17 cellular contexts compared by ENCODE assay signal in the genomic region with DNA sequence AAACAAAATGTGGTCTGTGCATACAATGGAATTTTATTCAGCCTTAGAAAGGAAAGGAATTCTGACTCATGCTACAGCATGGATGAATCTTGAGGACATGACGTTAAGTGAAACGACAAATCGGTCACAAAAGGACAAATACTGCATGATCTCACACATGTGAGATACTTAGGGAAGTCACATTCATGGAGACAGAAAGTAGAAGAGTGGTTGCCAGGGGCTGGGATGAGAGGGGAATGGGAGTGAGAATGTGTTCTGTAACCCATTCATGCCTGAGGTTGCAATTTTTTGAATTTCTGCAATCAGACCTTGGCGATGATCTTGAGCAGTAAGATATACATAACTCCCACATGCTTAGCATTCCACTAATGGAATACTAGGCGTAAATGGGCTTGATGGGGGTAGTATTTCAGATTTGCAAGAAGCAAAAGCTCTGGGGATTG. TPM values are rescaled to one million over a fixed set of nuclear protein-coding genes. Genes with fewer than 3 reads are reported as not detected.
DNase-seq lines count a peak whose midpoint lies in the region; ATAC-seq and TF ChIP-seq lines count a peak whose summit lies in the region.
"Had no signal": no experiment of that assay in that cellular context is flagged by ENCODE, and none has a peak within 500 bp of the region (broad histone marks: within the 10 kb centered on the region; RNA-seq: fewer than 3 reads in every experiment).

No MANE protein-coding gene starts in this region.

- POLR2A ChIA-PET in MCF 10A (lab: Yijun Ruan, JAX) = no interaction called here

- H3K4me1 ChIP-seq in mammary epithelial cell (ENCODE audit: insufficient read depth, low read length) (peaks cover 88% of the 10 kb centered on the region), skeletal muscle satellite cell (ENCODE audit: control insufficient read depth, insufficient read depth, low read length) (peaks cover 93% of the 10 kb centered on the region)

- peak; percentile 56 for DNase-seq in mammary epithelial cell
- no peak for DNase-seq in MCF 10A (ENCODE audit: unreplicated experiment)
- peak; percentile 83 for DNase-seq in astrocyte of the spinal cord (ENCODE audit: low read depth, low spot score)
- peak; percentile 84 for DNase-seq in iris pigment epithelial cell (ENCODE audit: low read depth)
- DNase-seq in anterior cingulate cortex (lab: John Stamatoyannopoulos, UW) = no peak
- DNase-seq in stimulated activated effector memory CD8-positive, alpha-beta T cell treated with anti-CD3 and anti-CD28 coated beads, Interleukin-12 subunit alpha, Interleukin-12 subunit beta, amount 100 ng/mL, for 72 hours (ENCODE audit: low spot score in 2 of 2) = no peak
- DNase-seq: activated CD4-positive, alpha-beta T cell treated with anti-CD3 and anti-CD28 coated beads for 4 hours; activated T-cell treated with anti-CD3 and anti-CD28 coated beads, Interleukin-2, amount 50 U/mL, for 1 hour; CD4-positive, alpha-beta memory T cell; head of caudate nucleus; NCI-H1436; NCI-H524 had no signal

- H3K27me3 ChIP-seq in mammary epithelial cell (ENCODE audit: insufficient read depth, low read length) (no peaks in the 10 kb centered on the region), skeletal muscle satellite cell (ENCODE audit: control insufficient read depth, insufficient read depth, low read length) (no peaks in the 10 kb centered on the region)

- H3K27ac Mint-ChIP-seq in MCF 10A (ENCODE audit: low read depth, unreplicated experiment) = no peak overlapping the region
- no peak overlapping the region for H3K27ac Mint-ChIP-seq in stimulated activated effector memory CD8-positive, alpha-beta T cell treated with anti-CD3 and anti-CD28 coated beads, Interleukin-12 subunit alpha, Interleukin-12 subunit beta, amount 100 ng/mL, for 72 hours
- H3K27ac Mint-ChIP-seq: CD4-positive, alpha-beta memory T cell; natural killer cell treated with Interleukin-12 subunit alpha and Interleukin-12 subunit beta and Interleukin-15 and Interleukin-18, amount 100 ng/mL, for 72 hours had no signal

- H3K4me3 ChIP-seq in mammary epithelial cell (replicated peaks in 1 of 3; ENCODE audit: insufficient read depth in 1 of 3, low read depth in 2 of 3, low read length in 3 of 3) (no peak overlapping the region), astrocyte of the spinal cord (ENCODE audit: low read depth, low read length) (no peak overlapping the region), skeletal muscle satellite cell (ENCODE audit: low read length) (no peak overlapping the region)
- H3K4me3 ChIP-seq: smooth muscle cell had no signal

- dilution Hi-C loops in mammary epithelial cell (cut with HindIII; ENCODE audit: low sequenced_read_pairs) = loop anchor here (5.0 kb wide), 2 partner anchors 80 to 145 kb away; no protein-coding TSS in a partner anchor

- H3K4me2 ChIP-seq in mammary epithelial cell (ENCODE audit: insufficient read depth, low read depth, low read length) (peak overlapping the region; percentile 46), skeletal muscle satellite cell (ENCODE audit: low read length) (no peak overlapping the region)
- H3K4me2 ChIP-seq: smooth muscle cell had no signal

- no peaks in the 10 kb centered on the region for H3K9me3 Mint-ChIP-seq in MCF 10A (ENCODE audit: unreplicated experiment)
- no peaks in the 10 kb centered on the region for H3K9me3 Mint-ChIP-seq in stimulated activated effector memory CD8-positive, alpha-beta T cell treated with anti-CD3 and anti-CD28 coated beads, Interleukin-12 subunit alpha, Interleukin-12 subunit beta, amount 100 ng/mL, for 72 hours
- H3K9me3 Mint-ChIP-seq: CD4-positive, alpha-beta memory T cell; natural killer cell treated with Interleukin-12 subunit alpha and Interleukin-12 subunit beta and Interleukin-15 and Interleukin-18, amount 100 ng/mL, for 72 hours had no signal

- in situ Hi-C loops in mammary epithelial cell (cut with MboI; ENCODE audit: low sequenced_read_pairs in 2 of 2) (loop anchor here (5.0 to 10.0 kb wide), 2 partner anchors 140 to 158 kb away; no protein-coding TSS in a partner anchor), astrocyte of the spinal cord (cut with HindIII; ENCODE audit: low sequenced_read_pairs) (no loop called here)

- intact Hi-C loops in mammary epithelial cell (cut with micrococcal nuclease) (loop anchor here (2.0 kb wide), 1 partner anchor 20 kb away; no protein-coding TSS in a partner anchor), MCF 10A (cut with micrococcal nuclease) (no loop called here)

- no peak overlapping the region for H3K4me3 Mint-ChIP-seq in MCF 10A (ENCODE audit: unreplicated experiment)
- H3K4me3 Mint-ChIP-seq in stimulated activated effector memory CD8-positive, alpha-beta T cell treated with anti-CD3 and anti-CD28 coated beads, Interleukin-12 subunit alpha, Interleukin-12 subunit beta, amount 100 ng/mL, for 72 hours = no peak overlapping the region
- H3K4me3 Mint-ChIP-seq: CD4-positive, alpha-beta memory T cell; natural killer cell treated with Interleukin-12 subunit alpha and Interleukin-12 subunit beta and Interleukin-15 and Interleukin-18, amount 100 ng/mL, for 72 hours had no signal

- no peak overlapping the region for H3K9ac ChIP-seq in mammary epithelial cell (ENCODE audit: insufficient read depth, low read length)
- peak overlapping the region; percentile 59 for H3K9ac ChIP-seq in skeletal muscle satellite cell (ENCODE audit: low read depth, low read length)

- TF ChIP-seq CTCF in mammary epithelial cell (conservative IDR thresholded peaks at IDR 0.05 in 1 of 2, IDR thresholded peaks at IDR 0.05 in 1 of 2; ENCODE audit: extremely low read depth in 1 of 2, insufficient read depth in 1 of 2, low read depth in 1 of 2, low read length in 2 of 2) (no peak), MCF 10A (IDR thresholded peaks at IDR 0.05; ENCODE audit: unreplicated experiment) (no peak), astrocyte of the spinal cord (IDR thresholded peaks at IDR 0.05; ENCODE audit: low read depth, low read length) (no peak)

- CTCF ChIA-PET in mammary epithelial cell (lab: Charles Lee; ENCODE audit: low non-redundant PET) = no interaction called here
- CTCF ChIA-PET in MCF 10A (lab: Yijun Ruan, JAX) = interaction anchor here (0.7 to 2.0 kb wide), 4 partner anchors 8 to 142 kb away, joined by 4 to 6 read pairs (median 6); no protein-coding TSS in a partner anchor

- peaks cover 95% of the 10 kb centered on the region for H3K79me2 ChIP-seq in mammary epithelial cell (ENCODE audit: insufficient read depth, low read length)

- no peak for ATAC-seq in HG02678 (IDR thresholded peaks at IDR 0.05; ENCODE audit: unreplicated experiment)
- no peak for ATAC-seq in stimulated activated effector memory CD8-positive, alpha-beta T cell treated with anti-CD3 and anti-CD28 coated beads, Interleukin-12 subunit alpha, Interleukin-12 subunit beta, amount 100 ng/mL, for 72 hours
- ATAC-seq: natural killer cell treated with Interleukin-12 subunit alpha and Interleukin-12 subunit beta and Interleukin-15 and Interleukin-18, amount 100 ng/mL, for 72 hours had no signal

- H3K36me3 ChIP-seq in mammary epithelial cell (ENCODE audit: insufficient read depth, low read length) (peaks cover 46% of the 10 kb centered on the region), skeletal muscle satellite cell (ENCODE audit: insufficient read depth, low read length) (peaks cover 90% of the 10 kb centered on the region)

- H3K9me3 ChIP-seq in mammary epithelial cell (replicated peaks; ENCODE audit: insufficient read depth, low read length) (no peaks in the 10 kb centered on the region), skeletal muscle satellite cell (replicated peaks; ENCODE audit: low read length) (no peaks in the 10 kb centered on the region)

- peak overlapping the region; percentile 38 for H3K27ac ChIP-seq in mammary epithelial cell (ENCODE audit: insufficient read depth, low read depth, low read length)
- H3K27ac ChIP-seq: 22Rv1 had no signal

- H2AFZ ChIP-seq in mammary epithelial cell (ENCODE audit: low read depth, low read length) = no peak overlapping the region

- H4K20me1 ChIP-seq in mammary epithelial cell (ENCODE audit: insufficient read depth, low read length) = no peaks in the 10 kb centered on the region

- H3K27me3 Mint-ChIP-seq in MCF 10A (ENCODE audit: insufficient read depth, unreplicated experiment) = no peaks in the 10 kb centered on the region
- H3K27me3 Mint-ChIP-seq: CD4-positive, alpha-beta memory T cell; natural killer cell treated with Interleukin-12 subunit alpha and Interleukin-12 subunit beta and Interleukin-15 and Interleukin-18, amount 100 ng/mL, for 72 hours had no signal

- 20% methylated on average over 5 of the region's 5 CpGs for WGBS in mammary epithelial cell (ENCODE audit: low coverage, missing lambda C conversion rate)

- H3K36me3 Mint-ChIP-seq in MCF 10A (ENCODE audit: insufficient read depth, unreplicated experiment) = peaks cover 94% of the 10 kb centered on the region
- no peaks in the 10 kb centered on the region for H3K36me3 Mint-ChIP-seq in stimulated activated effector memory CD8-positive, alpha-beta T cell treated with anti-CD3 and anti-CD28 coated beads, Interleukin-12 subunit alpha, Interleukin-12 subunit beta, amount 100 ng/mL, for 72 hours
- H3K36me3 Mint-ChIP-seq: CD4-positive, alpha-beta memory T cell; natural killer cell treated with Interleukin-12 subunit alpha and Interleukin-12 subunit beta and Interleukin-15 and Interleukin-18, amount 100 ng/mL, for 72 hours had no signal

- H3K4me1 Mint-ChIP-seq in MCF 10A (ENCODE audit: insufficient read depth, unreplicated experiment) = peaks cover 10% of the 10 kb centered on the region
- H3K4me1 Mint-ChIP-seq in stimulated activated effector memory CD8-positive, alpha-beta T cell treated with anti-CD3 and anti-CD28 coated beads, Interleukin-12 subunit alpha, Interleukin-12 subunit beta, amount 100 ng/mL, for 72 hours = peaks cover 26% of the 10 kb centered on the region

- BruUV-seq in mammary epithelial cell (replicated peaks; lab: Mats Ljungman, UMichigan) (TSS peak; percentile 90), MCF 10A (replicated peaks; lab: Mats Ljungman, UMichigan) (no TSS peak)

RNA-seq across cellular contexts. Expression of gene FHL2, which starts 22.0 kb away (rescaled TPM):
- total RNA-seq in mammary epithelial cell (100 to 1,000 TPM; 158 to 363 TPM), MCF 10A (2022) (77.3 and 93.2 TPM in 2 replicates)
- 280 TPM for polyA plus RNA-seq in mammary epithelial cell
- 170 TPM for polyA minus RNA-seq in mammary epithelial cell
- 117 and 154 TPM in 2 replicates for total RNA-seq in skeletal muscle satellite cell (2012; rRNA removed)

RNA-seq across cellular contexts. Expression of gene C2orf49, which starts 39.5 kb away (rescaled TPM):
- total RNA-seq in mammary epithelial cell (10 to 100 TPM; 16.5 TPM), MCF 10A (2022) (24.2 and 24.5 TPM in 2 replicates)
- 8.7 TPM for polyA plus RNA-seq in mammary epithelial cell
- polyA minus RNA-seq in mammary epithelial cell = 8.0 TPM
- total RNA-seq in skeletal muscle satellite cell (2012; rRNA removed) = 14.0 and 16.5 TPM in 2 replicates

RNA-seq across cellular contexts. Expression of gene TGFBRAP1, which starts 47.3 kb away (rescaled TPM):
- total RNA-seq in mammary epithelial cell (10 to 100 TPM; 24.6 to 44.8 TPM), MCF 10A (2022) (16.8 and 19.3 TPM in 2 replicates)
- polyA plus RNA-seq in mammary epithelial cell = 9.8 TPM
- polyA minus RNA-seq in mammary epithelial cell = 19.2 TPM
- total RNA-seq in skeletal muscle satellite cell (2012; rRNA removed) = 14.2 and 14.4 TPM in 2 replicates

Comparison
In these comparisons a context has a peak if more than half of its experiments do, and no peak if none do; other contexts are left out.
1. DNase-seq: peak in mammary epithelial cell (single experiment), astrocyte of the spinal cord (single experiment) and iris pigment epithelial cell (single experiment); none in MCF 10A (single experiment), anterior cingulate cortex (0 of 58) and stimulated activated effector memory CD8-positive, alpha-beta T cell treated with anti-CD3 and anti-CD28 coated beads, Interleukin-12 subunit alpha, Interleukin-12 subunit beta, amount 100 ng/mL, for 72 hours (0 of 2).